ENCODE assay signal across 18 cellular contexts in the genomic region with DNA sequence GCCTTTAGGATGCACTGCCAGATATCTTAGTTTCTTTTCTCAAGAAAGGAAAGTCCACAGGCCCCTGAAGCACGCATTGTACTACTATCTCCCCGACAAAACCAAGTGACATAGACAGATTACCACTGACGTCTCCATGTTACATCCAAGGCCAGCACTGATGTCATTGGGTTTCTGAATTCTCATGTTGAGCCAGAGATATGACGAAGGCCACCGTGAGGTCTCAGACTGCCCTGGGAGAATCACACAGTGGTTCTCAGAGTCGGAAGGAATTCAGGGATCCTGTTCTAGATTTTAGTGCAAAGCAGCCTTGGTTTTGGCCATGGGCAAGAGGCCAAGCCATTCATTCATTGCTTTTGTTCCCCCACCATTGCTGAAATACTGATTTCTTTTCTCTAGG.
DNase-seq lines count a peak whose midpoint lies in the region; ATAC-seq and TF ChIP-seq lines count a peak whose summit lies in the region.
"Had no signal": no experiment of that assay in that cellular context is flagged by ENCODE, and none has a peak within 500 bp of the region (broad histone marks: within the 10 kb centered on the region; RNA-seq: fewer than 3 reads in every experiment).

No MANE protein-coding gene starts in this region.

- H3K36me3 ChIP-seq in OCI-LY1 (ENCODE audit: insufficient read depth, low read length) (peaks cover 50% of the 10 kb centered on the region; the same call in 1 of the 2 replicates), smooth muscle cell (ENCODE audit: low read depth) (no peaks in the 10 kb centered on the region)
- H3K36me3 ChIP-seq: neutrophil, suprapubic skin had no signal

- no peak for TF ChIP-seq CTCF in OCI-LY1 (IDR thresholded peaks at IDR 0.05; ENCODE audit: low read length)
- TF ChIP-seq CTCF in smooth muscle cell (IDR thresholded peaks at IDR 0.05; ENCODE audit: borderline replicate concordance, insufficient read depth, poor library complexity, severe bottlenecking), result no peak

- H3K27ac ChIP-seq in OCI-LY1 (ENCODE audit: low read depth, low read length, poor library complexity, severe bottlenecking), result peak overlapping the region; percentile 95
- H3K27ac ChIP-seq in caudate nucleus (ENCODE audit: low read depth, low read length), result peak overlapping the region; percentile 63
- peak overlapping the region; percentile 39 for H3K27ac ChIP-seq in layer of hippocampus (ENCODE audit: low read depth, low read length)
- H3K27ac ChIP-seq in smooth muscle cell (ENCODE audit: low read depth), result peak overlapping the region; percentile 44
- H3K27ac ChIP-seq: foreskin keratinocyte, neutrophil, suprapubic skin had no signal

- no peak for ATAC-seq in HG03342 (IDR thresholded peaks at IDR 0.05; ENCODE audit: unreplicated experiment)
- ATAC-seq: foreskin keratinocyte, HCT116, Panc1 had no signal

- WGBS in smooth muscle cell (ENCODE audit: low lambda C conversion rate), result 35% methylated on average over 6 of the region's 6 CpGs

- H3K9me3 ChIP-seq in OCI-LY1 (ENCODE audit: low read length) (no peaks in the 10 kb centered on the region), smooth muscle cell (replicated peaks; ENCODE audit: low read depth) (no peaks in the 10 kb centered on the region)
- H3K9me3 ChIP-seq: neutrophil, suprapubic skin had no signal

- no peaks in the 10 kb centered on the region for H4K20me1 ChIP-seq in OCI-LY1 (ENCODE audit: insufficient read depth, low read length)
- no peaks in the 10 kb centered on the region for H4K20me1 ChIP-seq in smooth muscle cell (ENCODE audit: low read depth)

- H3K9ac ChIP-seq in OCI-LY1 (ENCODE audit: low read length), result no peak overlapping the region
- H3K9ac ChIP-seq in smooth muscle cell (ENCODE audit: low read depth), result no peak overlapping the region

- no peaks in the 10 kb centered on the region for H3K9me2 ChIP-seq in OCI-LY1 (ENCODE audit: low read depth, low read length)

- H3K4me3 ChIP-seq in OCI-LY1 (ENCODE audit: low read depth, low read length, poor library complexity, severe bottlenecking) (no peak overlapping the region), smooth muscle cell (no peak overlapping the region)
- H3K4me3 ChIP-seq: suprapubic skin had no signal

- H3K79me2 ChIP-seq in OCI-LY1 (ENCODE audit: insufficient read depth, low read length), result peaks cover 25% of the 10 kb centered on the region
- H3K79me2 ChIP-seq in smooth muscle cell (ENCODE audit: low read depth), result no peaks in the 10 kb centered on the region

- no peak overlapping the region for H2AFZ ChIP-seq in OCI-LY1 (ENCODE audit: low read length)
- H2AFZ ChIP-seq in smooth muscle cell (ENCODE audit: low read depth), result no peak overlapping the region

- peak in 2 of 61 donors; percentile 18 to 40 for DNase-seq in caudate nucleus (lab: John Stamatoyannopoulos, UW)
- DNase-seq in smooth muscle cell (lab: John Stamatoyannopoulos, UW; ENCODE audit: unreplicated experiment), result no peak
- no peak for DNase-seq in NCI-H1930 (lab: John Stamatoyannopoulos, UW)
- DNase-seq in NCI-H2171 (lab: John Stamatoyannopoulos, UW), result no peak
- DNase-seq: activated CD4-positive, alpha-beta T cell treated with anti-CD3 and anti-CD28 coated beads, Interleukin-2, amount 50 U/mL, for 1 hour; activated naive CD4-positive, alpha-beta T cell treated with anti-CD3 and anti-CD28 coated beads, Interleukin-2, amount 50 U/mL, for 16 hours; foreskin keratinocyte; NCI-H2029; NCI-H524; stimulated activated CD4-positive, alpha-beta T cell treated with anti-CD3 and anti-CD28 coated beads, Interleukin-2, amount 100 ng/mL, for 48 hours; SW 1271 had no signal

- H3K27me3 ChIP-seq in OCI-LY1 (ENCODE audit: insufficient read depth, low read length) (no peaks in the 10 kb centered on the region), layer of hippocampus (ENCODE audit: control insufficient read depth, insufficient read depth, low read length) (no peaks in the 10 kb centered on the region), smooth muscle cell (ENCODE audit: low read depth) (no peaks in the 10 kb centered on the region)
- H3K27me3 ChIP-seq: foreskin keratinocyte, neutrophil, suprapubic skin had no signal

- H3F3A ChIP-seq in OCI-LY1 (ENCODE audit: insufficient read depth, low read length), result no peaks in the 10 kb centered on the region
- H3F3A ChIP-seq in smooth muscle cell (ENCODE audit: low read depth), result peaks cover 12% of the 10 kb centered on the region

- H3K4me2 ChIP-seq in OCI-LY1 (ENCODE audit: low read length) (no peak overlapping the region), smooth muscle cell (no peak overlapping the region)

- H3K4me1 ChIP-seq in OCI-LY1 (ENCODE audit: insufficient read depth, low read length, severe bottlenecking) (peaks cover 98% of the 10 kb centered on the region), smooth muscle cell (ENCODE audit: low read depth) (peaks cover 59% of the 10 kb centered on the region)

Comparison
In these comparisons a context has a peak if more than half of its experiments do, and no peak if none do; other contexts are left out.
1. H3K27ac ChIP-seq: peak in every context shown above with its lines; median percentile 95 in OCI-LY1; 63 in caudate nucleus; 44 in smooth muscle cell; 39 in layer of hippocampus.